ENCODE assay signal across 10 cellular contexts in genomic region chr5:74294231-74294705, GRCh38.
DNase-seq lines count a peak whose midpoint lies in the region; ATAC-seq and TF ChIP-seq lines count a peak whose summit lies in the region.
"Had no signal": no experiment of that assay in that cellular context is flagged by ENCODE, and none has a peak within 500 bp of the region (broad histone marks: within the 10 kb centered on the region; RNA-seq: fewer than 3 reads in every experiment).

No MANE protein-coding gene starts in this region.

- H3K4me1 ChIP-seq in CD8-positive, alpha-beta T cell (ENCODE audit: insufficient read depth, low read length), result no peaks in the 10 kb centered on the region

- no peaks in the 10 kb centered on the region for H3K9me3 ChIP-seq in CD8-positive, alpha-beta T cell (ENCODE audit: low read length)

- H3K27ac ChIP-seq in CD8-positive, alpha-beta T cell (ENCODE audit: low read depth, low read length), result no peak overlapping the region

- POLR2A ChIA-PET in CD8-positive, alpha-beta T cell (lab: Charles Lee), result no interaction called here

- TF ChIP-seq CTCF in GM10266 (IDR thresholded peaks at IDR 0.05; ENCODE audit: control insufficient read depth, insufficient read depth, low read depth, missing control alignments) (no peak), fibroblast of mammary gland (conservative IDR thresholded peaks at IDR 0.05; ENCODE audit: control insufficient read depth, insufficient read depth, low read depth, low read length) (no peak)
- no peak for TF ChIP-seq CTCF in CD8-positive, alpha-beta T cell (IDR thresholded peaks at IDR 0.05)

- CTCF ChIA-PET in CD8-positive, alpha-beta T cell (lab: Charles Lee), result no interaction called here

- H3K4me3 ChIP-seq in fibroblast of mammary gland (ENCODE audit: control insufficient read depth, low read depth, low read length), result no peak overlapping the region
- no peak overlapping the region for H3K4me3 ChIP-seq in CD8-positive, alpha-beta T cell (ENCODE audit: low read depth, low read length)

- H3K36me3 ChIP-seq in CD8-positive, alpha-beta T cell (ENCODE audit: insufficient read depth, low read length), result no peaks in the 10 kb centered on the region

- intact Hi-C loops in CD8-positive, alpha-beta T cell (cut with DNase I, micrococcal nuclease), result no loop called here

- H3K36me3 Mint-ChIP-seq in CD8-positive, alpha-beta T cell, result no peaks in the 10 kb centered on the region
- H3K36me3 Mint-ChIP-seq: CD4-positive, CD25-positive, alpha-beta regulatory T cell had no signal

- H3K4me3 Mint-ChIP-seq in CD8-positive, alpha-beta T cell, result no peak overlapping the region
- H3K4me3 Mint-ChIP-seq: CD4-positive, CD25-positive, alpha-beta regulatory T cell had no signal

- ATAC-seq in GM21447 (IDR thresholded peaks at IDR 0.05; ENCODE audit: unreplicated experiment), result peak; percentile 93
- ATAC-seq in CD8-positive, alpha-beta T cell, result no peak
- ATAC-seq: HCT116 had no signal

- peak; percentile 9 for DNase-seq in GM10266 (ENCODE audit: extremely low spot score)
- DNase-seq in Kasumi-1 (lab: John Stamatoyannopoulos, UW), result peak; percentile 36 to 51
- DNase-seq in fibroblast of mammary gland (ENCODE audit: low read depth), result peak; percentile 51
- no peak for DNase-seq in NCI-H146 treated with DMSO at 0.1 percent for 48 hours (lab: John Stamatoyannopoulos, UW; ENCODE audit: unreplicated experiment)
- no peak for DNase-seq in activated effector memory CD4-positive, alpha-beta T cell treated with anti-CD3 and anti-CD28 coated beads, Interleukin-2, amount 50 U/mL, for 16 hours
- DNase-seq in SIG-M5 treated with dmso at 0.1 percent for 504 hours (lab: John Stamatoyannopoulos, UW; ENCODE audit: unreplicated experiment), result no peak
- no peak for DNase-seq in CD8-positive, alpha-beta T cell
- DNase-seq: CD4-positive, CD25-positive, alpha-beta regulatory T cell had no signal

- H3K27me3 Mint-ChIP-seq in CD8-positive, alpha-beta T cell (ENCODE audit: low read depth), result peaks cover 2% of the 10 kb centered on the region

- H3K27ac Mint-ChIP-seq in CD8-positive, alpha-beta T cell, result no peak overlapping the region
- H3K27ac Mint-ChIP-seq: CD4-positive, CD25-positive, alpha-beta regulatory T cell had no signal

- no peaks in the 10 kb centered on the region for H3K9me3 Mint-ChIP-seq in CD8-positive, alpha-beta T cell
- H3K9me3 Mint-ChIP-seq: CD4-positive, CD25-positive, alpha-beta regulatory T cell had no signal

- no peaks in the 10 kb centered on the region for H3K4me1 Mint-ChIP-seq in CD8-positive, alpha-beta T cell (ENCODE audit: low read depth)
- H3K4me1 Mint-ChIP-seq: CD4-positive, CD25-positive, alpha-beta regulatory T cell had no signal

- peaks cover 5% of the 10 kb centered on the region for H3K27me3 ChIP-seq in CD8-positive, alpha-beta T cell (ENCODE audit: insufficient read depth, low read length)

Comparison
In these comparisons a context has a peak if more than half of its experiments do, and no peak if none do; other contexts are left out.
1. DNase-seq: peak in GM10266 (single experiment), Kasumi-1 (2 of 2) and fibroblast of mammary gland (single experiment); none in NCI-H146 treated with DMSO at 0.1 percent for 48 hours (single experiment), activated effector memory CD4-positive, alpha-beta T cell treated with anti-CD3 and anti-CD28 coated beads, Interleukin-2, amount 50 U/mL, for 16 hours (single experiment), SIG-M5 treated with dmso at 0.1 percent for 504 hours (single experiment) and CD8-positive, alpha-beta T cell (0 of 7).